Comparison of ENCODE assay signal across 9 cellular contexts in the genomic region with DNA sequence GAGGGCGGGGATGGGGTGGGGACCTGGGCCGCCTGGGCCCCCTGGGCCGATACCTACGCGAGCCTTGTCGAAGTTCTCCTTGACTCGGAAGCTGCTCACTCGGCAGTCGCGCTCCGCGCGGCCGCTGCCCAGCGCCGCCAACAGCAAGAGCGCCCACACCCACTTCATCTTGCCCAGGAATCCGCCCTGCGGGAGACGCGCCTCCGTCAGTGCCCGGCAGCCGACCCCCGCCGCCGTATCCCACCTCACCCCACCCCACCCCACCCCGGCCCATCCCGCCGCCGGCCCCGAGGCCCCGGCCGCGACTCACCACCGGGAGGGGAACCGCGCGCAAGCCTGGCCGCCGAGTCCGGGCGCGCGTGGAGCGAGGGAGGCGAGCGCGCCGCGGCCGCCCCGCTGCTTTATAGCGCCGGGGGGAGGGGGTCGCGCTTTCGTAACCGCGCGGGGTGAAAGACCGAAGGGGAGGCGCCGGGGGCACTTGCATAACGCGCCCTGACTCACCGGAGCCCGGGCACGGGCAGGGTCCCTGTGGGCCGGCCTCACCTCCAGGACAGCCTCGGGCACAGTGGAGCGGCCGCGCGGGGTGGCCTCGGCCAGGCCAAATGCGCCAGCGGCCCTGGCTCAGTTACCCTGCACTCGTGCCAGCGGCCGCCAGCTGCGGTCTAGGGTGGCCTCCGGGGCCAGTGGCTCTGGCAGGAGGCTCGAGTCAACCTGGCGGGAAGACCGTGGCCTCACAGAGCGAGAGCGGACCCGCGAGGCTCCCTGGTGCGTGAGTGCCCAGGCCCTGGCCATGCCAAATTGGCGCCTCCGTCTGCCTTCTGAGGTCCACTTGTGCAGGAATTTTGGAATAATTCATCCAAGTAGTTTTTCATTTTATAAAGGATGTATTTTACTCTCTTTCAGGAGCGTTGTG. TPM values are rescaled to one million over a fixed set of nuclear protein-coding genes. Genes with fewer than 3 reads are reported as not detected.
DNase-seq lines count a peak whose midpoint lies in the region; ATAC-seq and TF ChIP-seq lines count a peak whose summit lies in the region.
"Had no signal": no experiment of that assay in that cellular context is flagged by ENCODE, and none has a peak within 500 bp of the region (broad histone marks: within the 10 kb centered on the region; RNA-seq: fewer than 3 reads in every experiment).

Gene RBP4, minus strand, starts transcription at position 375 of the 913 bp plus-strand sequence. Its CDS starts 207 bp downstream, at position 168.

- H3K9me3 Mint-ChIP-seq in natural killer cell treated with Interleukin-12 subunit alpha and Interleukin-12 subunit beta and Interleukin-15 and Interleukin-18, amount 100 ng/mL, for 72 hours, result no peaks in the 10 kb centered on the region
- no peaks in the 10 kb centered on the region for H3K9me3 Mint-ChIP-seq in natural killer cell

- no peaks in the 10 kb centered on the region for H3K9me3 ChIP-seq in mucosa of descending colon
- H3K9me3 ChIP-seq in WERI-Rb-1 (ENCODE audit: severe bottlenecking), result no peaks in the 10 kb centered on the region

- H3K27ac Mint-ChIP-seq in natural killer cell treated with Interleukin-12 subunit alpha and Interleukin-12 subunit beta and Interleukin-15 and Interleukin-18, amount 100 ng/mL, for 72 hours, result no peak within 1 kb of the TSS
- no peak within 1 kb of the TSS for H3K27ac Mint-ChIP-seq in natural killer cell

- no peaks in the 10 kb centered on the region for H3K4me1 Mint-ChIP-seq in natural killer cell treated with Interleukin-12 subunit alpha and Interleukin-12 subunit beta and Interleukin-15 and Interleukin-18, amount 100 ng/mL, for 72 hours (ENCODE audit: low read depth in 2 of 2)
- H3K4me1 Mint-ChIP-seq in natural killer cell, result no peaks in the 10 kb centered on the region

- no peaks in the 10 kb centered on the region for H3K27me3 ChIP-seq in WERI-Rb-1 (ENCODE audit: insufficient read depth, low read depth, severe bottlenecking)

- H3K4me3 ChIP-seq in mucosa of descending colon, result no peak within 1 kb of the TSS
- no peak within 1 kb of the TSS for H3K4me3 ChIP-seq in WERI-Rb-1 (ENCODE audit: low read depth, low read length)

- intact Hi-C loops in natural killer cell (cut with micrococcal nuclease), result no loop called here
- intact Hi-C loops in mucosa of descending colon (cut with DNase I, micrococcal nuclease), result no loop called here

- H3K27me3 Mint-ChIP-seq in natural killer cell treated with Interleukin-12 subunit alpha and Interleukin-12 subunit beta and Interleukin-15 and Interleukin-18, amount 100 ng/mL, for 72 hours, result peaks cover 22 to 40% of the 10 kb centered on the region in 2 donors
- peaks cover 25 to 27% of the 10 kb centered on the region in 2 donors for H3K27me3 Mint-ChIP-seq in natural killer cell (ENCODE audit: low read depth in 2 of 2)

- no peak for DNase-seq in natural killer cell treated with Interleukin-12 subunit alpha and Interleukin-12 subunit beta and Interleukin-15 and Interleukin-18, amount 100 ng/mL, for 72 hours (ENCODE audit: low spot score)
- no peak for DNase-seq in natural killer cell
- peak; percentile 35 to 59 (median 55) for DNase-seq in mucosa of descending colon
- no peak for DNase-seq in WERI-Rb-1
- no peak for DNase-seq in NCI-H2029 treated with DMSO at 0.1 percent for 48 hours (lab: John Stamatoyannopoulos, UW)
- DNase-seq: DMS79 treated with DMSO at 0.1 percent for 48 hours had no signal

- ATAC-seq in natural killer cell treated with Interleukin-12 subunit alpha and Interleukin-12 subunit beta and Interleukin-15 and Interleukin-18, amount 100 ng/mL, for 72 hours, result peak; percentile 20 to 47
- ATAC-seq in natural killer cell (no peak), esophagus mucosa (peak; percentile 33), mucosa of descending colon (peak; percentile 85), HG02852 (IDR thresholded peaks at IDR 0.05; ENCODE audit: unreplicated experiment) (no peak), GM21619 (IDR thresholded peaks at IDR 0.05; ENCODE audit: unreplicated experiment) (no peak)

- no peaks in the 10 kb centered on the region for H3K36me3 ChIP-seq in mucosa of descending colon (ENCODE audit: low read depth)
- no peaks in the 10 kb centered on the region for H3K36me3 ChIP-seq in WERI-Rb-1

- H3K27ac ChIP-seq in WERI-Rb-1, result no peak within 1 kb of the TSS

- no peak within 1 kb of the TSS for H3K4me3 Mint-ChIP-seq in natural killer cell treated with Interleukin-12 subunit alpha and Interleukin-12 subunit beta and Interleukin-15 and Interleukin-18, amount 100 ng/mL, for 72 hours
- no peak within 1 kb of the TSS for H3K4me3 Mint-ChIP-seq in natural killer cell

- no peak for TF ChIP-seq CTCF in natural killer cell (IDR thresholded peaks at IDR 0.05)
- TF ChIP-seq CTCF in mucosa of descending colon (IDR thresholded peaks at IDR 0.05), result no peak
- no peak for TF ChIP-seq CTCF in WERI-Rb-1 (IDR thresholded peaks at IDR 0.05; ENCODE audit: low read depth, low read length)

- H3K36me3 Mint-ChIP-seq in natural killer cell treated with Interleukin-12 subunit alpha and Interleukin-12 subunit beta and Interleukin-15 and Interleukin-18, amount 100 ng/mL, for 72 hours, result no peaks in the 10 kb centered on the region
- no peaks in the 10 kb centered on the region for H3K36me3 Mint-ChIP-seq in natural killer cell

- no peaks in the 10 kb centered on the region for H3K4me1 ChIP-seq in mucosa of descending colon (ENCODE audit: low read depth)

RNA-seq across cellular contexts. Expression of gene RBP4, which starts in this region (rescaled TPM):
- total RNA-seq in natural killer cell treated with Interleukin-12 subunit alpha and Interleukin-12 subunit beta and Interleukin-15 and Interleukin-18, amount 100 ng/mL, for 72 hours, result not detected
- total RNA-seq in natural killer cell (not detected), esophagus mucosa (0.60 TPM), mucosa of descending colon (1 to 10 TPM; 5.2 to 7.0 (median 6.6) TPM)

Comparison
In these comparisons a context has a peak if more than half of its experiments do, and no peak if none do; other contexts are left out.
1. Peak in ATAC-seq in natural killer cell treated with Interleukin-12 subunit alpha and Interleukin-12 subunit beta and Interleukin-15 and Interleukin-18, amount 100 ng/mL, for 72 hours; RNA of the gene not detected or under 1 TPM.
2. Peak in ATAC-seq in esophagus mucosa; RNA of the gene not detected or under 1 TPM.
3. DNase-seq: peak in mucosa of descending colon (3 of 3); none in natural killer cell treated with Interleukin-12 subunit alpha and Interleukin-12 subunit beta and Interleukin-15 and Interleukin-18, amount 100 ng/mL, for 72 hours (single experiment), natural killer cell (single experiment), WERI-Rb-1 (single experiment) and NCI-H2029 treated with DMSO at 0.1 percent for 48 hours (single experiment).